In genomic region chr2:31112544-31112943, GRCh38 we compare ENCODE assay signal across 30 cellular contexts. TPM values are rescaled to one million over a fixed set of nuclear protein-coding genes. Genes with fewer than 3 reads are reported as not detected.
DNase-seq lines count a peak whose midpoint lies in the region; ATAC-seq, FAIRE-seq and TF ChIP-seq lines count a peak whose summit lies in the region.
"Had no signal": no experiment of that assay in that cellular context is flagged by ENCODE, and none has a peak within 500 bp of the region (broad histone marks: within the 10 kb centered on the region; RNA-seq: fewer than 3 reads in every experiment).

No MANE protein-coding gene starts in this region.

- no peak overlapping the region for H2AFZ ChIP-seq in HepG2 (ENCODE audit: low read length)

- ATAC-seq in HepG2: no peak
- ATAC-seq in right lobe of liver: no peak
- ATAC-seq: A549; CD8-positive, alpha-beta T cell had no signal

- H3K9ac ChIP-seq in HepG2 (ENCODE audit: insufficient read depth, low read depth, low read length): no peak overlapping the region
- H3K9ac ChIP-seq: BLaER1; BLaER1 treated with 17β-estradiol and CSF1 and Interleukin-3, amounts not matched to agents 10 nM and 100 nM had no signal

- no peak for TF ChIP-seq RAD21 in HepG2 (CRISPR knock-in tag; IDR thresholded peaks at IDR 0.05)

- TF ChIP-seq EP300 in HepG2 (IDR thresholded peaks at IDR 0.05; ENCODE audit: low read depth in 2 of 2, low read length in 2 of 2): no peak
- TF ChIP-seq EP300 in HepG2 (CRISPR knock-in tag; IDR thresholded peaks at IDR 0.05; ENCODE audit: borderline replicate concordance): no peak

- no TSS peak for BruUV-seq in HepG2 (replicated peaks; lab: Mats Ljungman, UMichigan)

- TF ChIP-seq CTCF in HepG2 (CRISPR knock-in tag; IDR thresholded peaks at IDR 0.05): no peak
- TF ChIP-seq CTCF in right lobe of liver (IDR thresholded peaks at IDR 0.05): no peak

- H3K4me1 ChIP-seq in HepG2 (ENCODE audit: insufficient read depth, low read length) (no peaks in the 10 kb centered on the region), right lobe of liver (no peaks in the 10 kb centered on the region)
- H3K4me1 ChIP-seq: A549, Caco-2 had no signal

- H3K36me3 ChIP-seq in HepG2 (replicated peaks in 1 of 2; ENCODE audit: control insufficient read depth in 1 of 2, insufficient read depth in 2 of 2, low read length in 2 of 2) (no peaks in the 10 kb centered on the region), right lobe of liver (no peaks in the 10 kb centered on the region)
- H3K36me3 ChIP-seq: BE2C had no signal

- H3K9me3 ChIP-seq in HepG2 (ENCODE audit: low read length) (no peaks in the 10 kb centered on the region), right lobe of liver (no peaks in the 10 kb centered on the region)
- H3K9me3 ChIP-seq: A549, BE2C, Caco-2 had no signal

- no peaks in the 10 kb centered on the region; a peak in 1 of 5 replicates for H3K27me3 ChIP-seq in HepG2 (ENCODE audit: control insufficient read depth in 1 of 2, insufficient read depth in 2 of 2, low read length in 2 of 2)
- H3K27me3 ChIP-seq in right lobe of liver: no peaks in the 10 kb centered on the region
- H3K27me3 ChIP-seq: BE2C; BLaER1; BLaER1 treated with 17β-estradiol and CSF1 and Interleukin-3, amounts not matched to agents 10 nM and 100 nM had no signal

- WGBS in HepG2 (ENCODE audit: low lambda C conversion rate): 21% methylated on average over 3 of the region's 3 CpGs
- WGBS in right lobe of liver (ENCODE audit: insufficient coverage, low coverage, low lambda C conversion rate, missing lambda C conversion rate): 97% methylated on average over 3 of the region's 3 CpGs

- H3K4me3 ChIP-seq in HepG2 (replicated peaks in 1 of 3; ENCODE audit: insufficient read depth in 1 of 3, low read depth in 2 of 3, low read length in 3 of 3): no peak overlapping the region
- H3K4me3 ChIP-seq in right lobe of liver: no peak overlapping the region
- H3K4me3 ChIP-seq: A549; BLaER1; BLaER1 treated with 17β-estradiol and CSF1 and Interleukin-3, amounts not matched to agents 10 nM and 100 nM had no signal

- TF ChIP-seq POLR2A in HepG2 (IDR thresholded peaks at IDR 0.05; ENCODE audit: insufficient read depth in 1 of 2, low read depth in 2 of 2, low read length in 2 of 2) (no peak), right lobe of liver (IDR thresholded peaks at IDR 0.05) (no peak)

- DNase-seq in HepG2 (ENCODE audit: low spot score) (no peak), right lobe of liver (no peak)
- DNase-seq: 8988T; ACHN; AML-193; BE2C; C1 segment of cervical spinal cord; Caco-2; Calu3; CD4-positive, alpha-beta memory T cell; CD4-positive, alpha-beta T cell; CD4-positive, CD25-positive, alpha-beta regulatory T cell; CD8-positive, alpha-beta memory T cell; CD8-positive, alpha-beta T cell; COR-L47; DMS 273 treated with DMSO at 0.1 percent for 48 hours; DMS153; DMS53; DMS79; DMS79 treated with DMSO at 0.1 percent for 48 hours; DND-41; EL had no signal

- no peaks in the 10 kb centered on the region for H3K79me2 ChIP-seq in HepG2 (ENCODE audit: insufficient read depth, low read length)

- CTCF ChIA-PET in HepG2 (lab: Yijun Ruan, JAX; ENCODE audit: low intra/inter-chr PET ratio, low total read pairs): no interaction called here

- intact Hi-C loops in HepG2 (cut with micrococcal nuclease; ENCODE audit: unreplicated experiment): no loop called here
- intact Hi-C loops in right lobe of liver (cut with DNase I): no loop called here

- FAIRE-seq in HepG2 (lab: Jason Lieb, UNC): no peak
- FAIRE-seq: A204.1, A549, D721Med had no signal

- POLR2A ChIA-PET in HepG2 (lab: Yijun Ruan, JAX): no interaction called here

- in situ Hi-C loops in HepG2 (cut with HindIII; ENCODE audit: extremely low pct_ligation_motif_present, low pct_unique_long_range_greater_than_20kb): no loop called here

- no peak overlapping the region for H3K4me2 ChIP-seq in HepG2 (ENCODE audit: low read depth, low read length)
- H3K4me2 ChIP-seq: A549, BLaER1 had no signal

- H4K20me1 ChIP-seq in HepG2 (ENCODE audit: insufficient read depth, low read length): no peaks in the 10 kb centered on the region

- H3K27ac ChIP-seq in HepG2 (ENCODE audit: extremely low read length, insufficient read depth, low read length) (no peak overlapping the region), right lobe of liver (no peak overlapping the region)
- H3K27ac ChIP-seq: 22Rv1; A549; BLaER1; BLaER1 treated with 17β-estradiol and CSF1 and Interleukin-3, amounts not matched to agents 10 nM and 100 nM; C4-2B had no signal

TF ChIP-seq in HepG2, 621 proteins besides CTCF, POLR2A, EP300 and RAD21:
- TF ChIP-seq TP53 (CRISPR knock-in tag; conservative IDR thresholded peaks at IDR 0.05) (no peak), ATF7 (IDR thresholded peaks at IDR 0.05) (peak; percentile 69), ATF7 (CRISPR knock-in tag; IDR thresholded peaks at IDR 0.05) (no peak), CREB1 (IDR thresholded peaks at IDR 0.05) (peak; percentile 86), CREB1 (CRISPR knock-in tag; IDR thresholded peaks at IDR 0.05) (no peak)

RNA-seq across cellular contexts. Expression of gene GALNT14, which starts 25.7 kb away (rescaled TPM):
- not detected in 2 replicates for total RNA-seq in HepG2 (2016; rRNA removed; fragmentation: Illumina TruSeq; extraction: Trizol)
- not detected in 2 replicates for total RNA-seq in HepG2 (2016; cell fraction: cytosol; rRNA removed; fragmentation: Illumina TruSeq; extraction: Trizol; ENCODE audit: low read depth)
- total RNA-seq in HepG2 (2016; cell fraction: insoluble cytoplasmic fraction; rRNA removed; fragmentation: Illumina TruSeq; extraction: Trizol): not detected in 2 replicates
- total RNA-seq in HepG2 (2016; cell fraction: membrane; rRNA removed; fragmentation: Illumina TruSeq; extraction: Trizol): not detected in 2 replicates
- total RNA-seq in HepG2 (2016; cell fraction: nucleus; rRNA removed; fragmentation: Illumina TruSeq; extraction: Trizol): not detected in 2 replicates
- not detected in 2 replicates for polyA plus RNA-seq in HepG2 (2011; rRNA removed)
- polyA plus RNA-seq in HepG2 (2011; cell fraction: cytosol; rRNA removed): not detected in 2 replicates
- not detected in 2 replicates for polyA plus RNA-seq in HepG2 (2011; cell fraction: nucleus; rRNA removed)
- not detected in 2 replicates for polyA plus RNA-seq in HepG2 (2012)
- polyA plus RNA-seq in HepG2 (2016; cell fraction: cytosol; fragmentation: Illumina TruSeq; extraction: Trizol; ENCODE audit: low read depth): not detected in 2 replicates
- polyA plus RNA-seq in HepG2 (2016; cell fraction: insoluble cytoplasmic fraction; fragmentation: Illumina TruSeq; extraction: Trizol; ENCODE audit: low read depth): not detected in 2 replicates
- polyA plus RNA-seq in HepG2 (2016; cell fraction: membrane; fragmentation: Illumina TruSeq; extraction: Trizol; ENCODE audit: low read depth): not detected in 2 replicates
- not detected in 2 replicates for polyA plus RNA-seq in HepG2 (2016; cell fraction: nucleus; fragmentation: Illumina TruSeq; extraction: Trizol; ENCODE audit: insufficient read depth, low read depth)
- 0.26 TPM in 1 of 2 replicates, not detected in the other for polyA minus RNA-seq in HepG2 (2011; rRNA and poly(A)+ RNA removed; ENCODE audit: low replicate concordance)
- not detected in 2 replicates for polyA minus RNA-seq in HepG2 (2011; cell fraction: cytosol; rRNA and poly(A)+ RNA removed)
- polyA minus RNA-seq in HepG2 (2011; cell fraction: nucleus; rRNA and poly(A)+ RNA removed): not detected in 2 replicates
- total RNA-seq in right lobe of liver: 1 to 10 TPM in 3 of 6 experiments, under 1 TPM in 3; 0.37 to 2.8 (median 1.0) TPM
- total RNA-seq: A172; Caco-2; CD4-positive, alpha-beta T cell; CD4-positive, CD25-positive, alpha-beta regulatory T cell; CD8-positive, alpha-beta T cell had no signal
- polyA plus RNA-seq: CD4-positive, alpha-beta memory T cell; CD4-positive, CD25-positive, alpha-beta regulatory T cell; CD8-positive, alpha-beta memory T cell had no signal
